ENCODE assay signal across 18 cellular contexts in genomic region chr1:33407750-33408436, GRCh38.
"Had no signal": no experiment of that assay in that cellular context is flagged by ENCODE, and none has a peak within 500 bp of the region (broad histone marks: within the 10 kb centered on the region; RNA-seq: fewer than 3 reads in every experiment).

No MANE protein-coding gene starts in this region.

- ATAC-seq: activated CD4-positive, CD25-positive, alpha-beta regulatory T cell treated with anti-CD3 and anti-CD28 coated beads, Interleukin-2, amount 50 U/mL, for 24 hours; activated T-cell treated with anti-CD3 and anti-CD28 coated beads, Interleukin-2, amount 50 U/mL, for 4 hours; foreskin keratinocyte; mucosa of descending colon; stimulated activated effector memory CD8-positive, alpha-beta T cell treated with anti-CD3 and anti-CD28 coated beads, Interleukin-12 subunit alpha, Interleukin-12 subunit beta, amount 100 ng/mL, for 72 hours; T-helper 17 cell had no signal

- H3K4me3 ChIP-seq: esophagus squamous epithelium, hepatocyte, lung, mucosa of descending colon, ovary, tibial nerve, vagina had no signal

- H3K36me3 ChIP-seq: esophagus squamous epithelium, ovary, tibial nerve, vagina had no signal

- H3K4me1 ChIP-seq: foreskin keratinocyte had no signal

- H3K9me3 ChIP-seq: esophagus squamous epithelium, mucosa of descending colon, ovary, tibial nerve, vagina had no signal

- DNase-seq: activated CD4-positive, alpha-beta T cell treated with anti-CD3 and anti-CD28 coated beads, Interleukin-2, amount 50 U/mL, for 4 hours; activated gamma-delta T cell; activated T-cell treated with anti-CD3 and anti-CD28 coated beads, Interleukin-2, amount 50 U/mL, for 4 hours; amygdala; esophagus squamous epithelium; foreskin keratinocyte; kidney glomerular epithelial cell; mucosa of descending colon; ovary; retina; T-helper 17 cell had no signal

- H3K27me3 ChIP-seq: esophagus squamous epithelium, foreskin keratinocyte, hepatocyte, ovary, tibial nerve, vagina had no signal

- H3K27ac ChIP-seq: foreskin keratinocyte, hepatocyte, ovary, tibial nerve, vagina had no signal

- FAIRE-seq: TTC549 had no signal
